In the genomic region with DNA sequence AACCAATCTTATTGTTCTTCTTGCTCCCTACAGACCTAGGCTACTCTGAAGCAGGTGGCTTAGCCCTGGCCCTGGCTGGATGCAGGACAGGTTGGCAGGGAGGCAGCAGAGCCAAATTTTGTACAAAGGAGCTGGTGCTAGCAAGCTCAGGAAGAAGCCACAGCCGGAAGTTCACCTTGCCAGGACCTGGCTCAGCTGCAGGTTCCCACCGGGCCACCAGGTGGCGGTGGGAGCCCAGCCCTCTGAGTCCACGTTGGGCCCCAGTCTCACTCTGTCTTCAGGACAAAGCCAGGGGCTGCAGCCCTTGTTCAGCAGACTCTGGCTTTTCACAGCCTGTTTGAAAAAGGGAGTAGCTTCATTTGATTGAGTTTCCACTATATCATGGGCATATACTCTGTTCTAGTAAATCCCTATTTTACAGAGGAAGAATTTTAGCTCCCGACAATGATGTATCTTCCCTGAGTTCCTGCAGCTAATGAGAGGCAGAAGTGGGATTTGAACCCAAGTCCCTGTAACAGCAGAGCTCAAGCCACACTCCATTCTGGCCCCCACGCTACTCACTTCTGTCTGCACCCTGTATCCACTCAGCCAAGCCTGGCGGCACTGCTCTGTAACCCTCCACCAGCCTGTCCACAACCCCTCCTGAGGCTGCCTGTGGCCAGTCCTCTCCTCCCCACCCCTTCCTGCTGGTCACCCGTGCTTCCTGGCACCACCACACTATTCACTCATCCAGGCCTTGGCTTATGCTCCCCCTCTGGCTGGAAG, we compare ENCODE assay signal across 8 cellular contexts. TPM values are rescaled to one million over a fixed set of nuclear protein-coding genes. Genes with fewer than 3 reads are reported as not detected.
DNase-seq lines count a peak whose midpoint lies in the region; ATAC-seq and TF ChIP-seq lines count a peak whose summit lies in the region.

No MANE protein-coding gene starts in this region.

- POLR2A ChIA-PET in CD4-positive, alpha-beta T cell (lab: Charles Lee), result interaction anchor here (0.6 to 4.4 kb wide), 12 partner anchors 13 to 430 kb away, joined by 3 to 45 read pairs (median 6); a partner anchor contains a TSS

- no peaks in the 10 kb centered on the region for H3K27me3 Mint-ChIP-seq in CD4-positive, alpha-beta T cell

- H3K27ac Mint-ChIP-seq in CD4-positive, alpha-beta T cell, result peak overlapping the region; percentile 86

- peaks cover 9% of the 10 kb centered on the region for H4K20me1 ChIP-seq in OCI-LY3 (ENCODE audit: insufficient read depth, low read length)

- peak; percentile 65 for ATAC-seq in CD4-positive, alpha-beta T cell (ENCODE audit: poor library complexity)
- ATAC-seq in GM21360 (IDR thresholded peaks at IDR 0.05; ENCODE audit: unreplicated experiment), result peak; percentile 47

- peaks cover 28% of the 10 kb centered on the region for H3K36me3 Mint-ChIP-seq in CD4-positive, alpha-beta T cell (ENCODE audit: low read depth)

- H3K9me3 ChIP-seq in CD4-positive, alpha-beta T cell (ENCODE audit: control insufficient read depth, low read length), result no peaks in the 10 kb centered on the region
- no peaks in the 10 kb centered on the region for H3K9me3 ChIP-seq in OCI-LY3 (ENCODE audit: insufficient read depth, low read length)

- peak overlapping the region; percentile 16; the same call in 1 of the 2 replicates for H3K4me3 ChIP-seq in Jurkat, Clone E6-1 (ENCODE audit: low read length)
- H3K4me3 ChIP-seq in OCI-LY3 (ENCODE audit: low read length) (no peak overlapping the region), epithelial cell of esophagus (ENCODE audit: low read length) (no peak overlapping the region)

- no peaks in the 10 kb centered on the region for H3K9me3 Mint-ChIP-seq in CD4-positive, alpha-beta T cell

- peak overlapping the region; percentile 63 for H3K4me3 Mint-ChIP-seq in CD4-positive, alpha-beta T cell

- peaks cover 38% of the 10 kb centered on the region for H3K4me1 Mint-ChIP-seq in CD4-positive, alpha-beta T cell (ENCODE audit: low read depth)

- peak overlapping the region; percentile 30; the same call in 1 of the 2 replicates for H3K9ac ChIP-seq in OCI-LY3 (ENCODE audit: low read length)

- CTCF ChIA-PET in CD4-positive, alpha-beta T cell (lab: Charles Lee), result interaction anchor here (0.6 to 6.0 kb wide), 20 partner anchors 9 to 506 kb away, joined by 3 to 173 read pairs (median 6); a partner anchor contains a TSS

- H3K4me2 ChIP-seq in OCI-LY3 (ENCODE audit: low read length), result peak overlapping the region; percentile 25; the same call in 1 of the 2 replicates

- H3K4me1 ChIP-seq in OCI-LY3 (ENCODE audit: low read length), result peaks cover 29% of the 10 kb centered on the region

- DNase-seq in CD4-positive, alpha-beta T cell, result peak; percentile 73 to 85 (median 78)
- DNase-seq in Jurkat, Clone E6-1 (ENCODE audit: low read depth, low spot score), result peak; percentile 86
- peak; percentile 79 for DNase-seq in activated T-cell treated with anti-CD3 and anti-CD28 coated beads for 24 hours (ENCODE audit: low read depth)
- DNase-seq in epithelial cell of esophagus (ENCODE audit: low read depth), result peak; percentile 84
- peak; percentile 83 for DNase-seq in mucosa of gallbladder (ENCODE audit: low spot score)
- DNase-seq in stimulated activated CD8-positive, alpha-beta memory T cell treated with anti-CD3 and anti-CD28 coated beads, Interleukin-4, amount 100 ng/mL, for 4 hours (ENCODE audit: low read depth in 2 of 2, low spot score in 1 of 2), result peak; percentile 51 to 55

- H2AFZ ChIP-seq in OCI-LY3 (ENCODE audit: low read depth, low read length), result peak overlapping the region; percentile 66; the same call in 1 of the 2 replicates

- intact Hi-C loops in CD4-positive, alpha-beta T cell (cut with DNase I, micrococcal nuclease), result loop anchor here (1.0 to 5.0 kb wide), 7 partner anchors 25 to 246 kb away; a partner anchor contains a TSS

- no peaks in the 10 kb centered on the region for H3K27me3 ChIP-seq in CD4-positive, alpha-beta T cell (ENCODE audit: control insufficient read depth, insufficient read depth, low read length)
- no peaks in the 10 kb centered on the region for H3K27me3 ChIP-seq in OCI-LY3 (ENCODE audit: low read depth, low read length)

- peak; percentile 95 for TF ChIP-seq CTCF in CD4-positive, alpha-beta T cell (IDR thresholded peaks at IDR 0.05)
- peak; percentile 99 for TF ChIP-seq CTCF in OCI-LY3 (IDR thresholded peaks at IDR 0.05; ENCODE audit: low read depth, low read length)
- TF ChIP-seq CTCF in epithelial cell of esophagus (IDR thresholded peaks at IDR 0.05; ENCODE audit: insufficient read depth, low read depth, low read length, missing control alignments), result peak; percentile 99

- H3K79me2 ChIP-seq in OCI-LY3 (ENCODE audit: low read length), result peaks cover 27% of the 10 kb centered on the region

- H3K36me3 ChIP-seq in OCI-LY3 (replicated peaks; ENCODE audit: low read depth, low read length), result peaks cover 11% of the 10 kb centered on the region

- peak overlapping the region; percentile 13 for H3K27ac ChIP-seq in CD4-positive, alpha-beta T cell (ENCODE audit: low read depth, low read length)
- H3K27ac ChIP-seq in OCI-LY3 (ENCODE audit: low read length), result peak overlapping the region; percentile 36

RNA-seq across cellular contexts. Expression of a gene that starts 3.3 kb away (rescaled TPM):
- 10 to 100 TPM; 21.8 to 26.3 TPM for total RNA-seq in CD4-positive, alpha-beta T cell
- 88.6 TPM for polyA plus RNA-seq in Jurkat, Clone E6-1 (2012; ENCODE audit: insufficient read depth, insufficient read length)
- 67.8 TPM for total RNA-seq in mucosa of gallbladder

RNA-seq across cellular contexts. Expression of a gene that starts 3.4 kb away (rescaled TPM):
- 100 to 1,000 TPM; 140 to 147 TPM for total RNA-seq in CD4-positive, alpha-beta T cell
- 206 TPM for polyA plus RNA-seq in Jurkat, Clone E6-1 (2012; ENCODE audit: insufficient read depth, insufficient read length)
- 160 TPM for total RNA-seq in mucosa of gallbladder

RNA-seq across cellular contexts. Expression of a gene that starts 25.3 kb away (rescaled TPM):
- total RNA-seq in CD4-positive, alpha-beta T cell, result 10 to 100 TPM; 24.4 to 25.8 TPM
- polyA plus RNA-seq in Jurkat, Clone E6-1 (2012; ENCODE audit: insufficient read depth, insufficient read length), result 46.8 TPM
- 44.8 TPM for total RNA-seq in mucosa of gallbladder

RNA-seq across cellular contexts. Expression of a gene that starts 25.8 kb away (rescaled TPM):
- 10 to 100 TPM; 59.2 to 60.9 TPM for total RNA-seq in CD4-positive, alpha-beta T cell
- 53.0 TPM for polyA plus RNA-seq in Jurkat, Clone E6-1 (2012; ENCODE audit: insufficient read depth, insufficient read length)
- 38.4 TPM for total RNA-seq in mucosa of gallbladder

RNA-seq across cellular contexts. Expression of a gene that starts 41.2 kb away (rescaled TPM):
- 1 to 10 TPM in 1 of 2 experiments, under 1 TPM in 1; 0.64 to 1.0 TPM for total RNA-seq in CD4-positive, alpha-beta T cell
- polyA plus RNA-seq in Jurkat, Clone E6-1 (2012; ENCODE audit: insufficient read depth, insufficient read length), result 8.0 TPM
- total RNA-seq in mucosa of gallbladder, result 0.81 TPM
